31 cellular contexts compared by ENCODE assay signal in the genomic region with DNA sequence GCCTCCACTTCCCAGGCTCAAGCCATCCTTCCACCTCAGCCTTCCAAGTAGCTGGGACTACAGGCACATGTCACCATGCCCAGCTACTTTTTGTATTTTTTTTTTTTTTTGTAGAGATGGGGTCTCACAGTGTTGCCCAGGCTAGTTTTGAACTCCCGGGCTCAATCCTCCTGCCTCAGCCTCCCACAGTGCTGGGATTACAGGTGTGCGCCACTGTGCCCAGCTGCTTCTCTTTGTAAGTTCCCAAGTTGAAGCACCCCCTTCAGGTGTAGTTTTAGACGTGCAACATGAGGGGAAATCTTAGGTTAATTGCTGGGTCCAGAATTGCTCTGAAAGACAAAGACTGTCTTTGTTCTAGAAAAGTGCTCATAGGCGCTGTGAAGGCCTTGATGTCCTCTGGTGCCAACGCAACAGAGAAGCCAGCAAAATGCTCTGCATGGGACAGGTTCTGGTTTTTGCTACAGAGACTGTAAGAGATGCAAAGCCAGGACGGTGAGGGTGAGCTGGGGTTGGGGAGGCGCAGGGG. TPM values are rescaled to one million over a fixed set of nuclear protein-coding genes. Genes with fewer than 3 reads are reported as not detected.
DNase-seq lines count a peak whose midpoint lies in the region; ATAC-seq and TF ChIP-seq lines count a peak whose summit lies in the region.
"Had no signal": no experiment of that assay in that cellular context is flagged by ENCODE, and none has a peak within 500 bp of the region (broad histone marks: within the 10 kb centered on the region; RNA-seq: fewer than 3 reads in every experiment).

No MANE protein-coding gene starts in this region.

- H4K20me1 ChIP-seq in HCT116 (ENCODE audit: insufficient read depth) (no peaks in the 10 kb centered on the region), PC-3 (ENCODE audit: low read length) (no peaks in the 10 kb centered on the region), MM.1S (ENCODE audit: insufficient read depth, low read length) (no peaks in the 10 kb centered on the region)

- peak overlapping the region; percentile 45; the same call in 1 of the 2 replicates for H3K27ac ChIP-seq in HCT116 (ENCODE audit: low read depth, low read length)
- no peak overlapping the region for H3K27ac ChIP-seq in PC-3 (ENCODE audit: low read length)
- H3K27ac ChIP-seq in MM.1S (ENCODE audit: low read length): no peak overlapping the region
- H3K27ac ChIP-seq: C4-2B, cardiac muscle cell, coronary artery, esophagus muscularis mucosa, foreskin keratinocyte, Peyer's patch, suprapubic skin, upper lobe of right lung had no signal

- H3K9me3 Mint-ChIP-seq in stimulated activated effector memory CD8-positive, alpha-beta T cell treated with anti-CD3 and anti-CD28 coated beads, Interleukin-12 subunit alpha, Interleukin-12 subunit beta, amount 100 ng/mL, for 72 hours: no peaks in the 10 kb centered on the region
- no peaks in the 10 kb centered on the region for H3K9me3 Mint-ChIP-seq in glutamatergic neuron (ENCODE audit: unreplicated experiment)
- H3K9me3 Mint-ChIP-seq: activated naive CD4-positive, alpha-beta T cell treated with anti-CD3 and anti-CD28 coated beads for 36 hours; stimulated activated naive B cell treated with anti-CD40 and anti-IgM and Interleukin-4, amounts not matched to agents 10 μg/mL and 1 μg/mL and 100 μg/mL, for 72 hours; T-cell had no signal

- H3K36me3 Mint-ChIP-seq in stimulated activated effector memory CD8-positive, alpha-beta T cell treated with anti-CD3 and anti-CD28 coated beads, Interleukin-12 subunit alpha, Interleukin-12 subunit beta, amount 100 ng/mL, for 72 hours: peaks cover 13% of the 10 kb centered on the region
- no peaks in the 10 kb centered on the region for H3K36me3 Mint-ChIP-seq in glutamatergic neuron (ENCODE audit: unreplicated experiment)
- H3K36me3 Mint-ChIP-seq: stimulated activated naive B cell treated with anti-CD40 and anti-IgM and Interleukin-4, amounts not matched to agents 10 μg/mL and 1 μg/mL and 100 μg/mL, for 72 hours; T-cell had no signal

- H3K9me3 ChIP-seq in HCT116 (ENCODE audit: control insufficient read depth in 1 of 2, insufficient read depth in 1 of 2, low read depth in 1 of 2, low read length in 2 of 2): no peaks in the 10 kb centered on the region
- H3K9me3 ChIP-seq in PC-3 (ENCODE audit: low read length): no peaks in the 10 kb centered on the region
- no peaks in the 10 kb centered on the region for H3K9me3 ChIP-seq in MM.1S (replicated peaks; ENCODE audit: insufficient read depth, low read length)
- H3K9me3 ChIP-seq: esophagus muscularis mucosa, Peyer's patch, suprapubic skin, upper lobe of right lung had no signal

- BruUV-seq in HCT116 (replicated peaks; lab: Mats Ljungman, UMichigan) (no TSS peak), PC-3 (replicated peaks; lab: Mats Ljungman, UMichigan) (no TSS peak)

- H3K36me3 ChIP-seq in HCT116 (ENCODE audit: control insufficient read depth in 1 of 2, insufficient read depth in 2 of 2, low read length in 2 of 2) (no peaks in the 10 kb centered on the region), PC-3 (ENCODE audit: low read depth, low read length) (no peaks in the 10 kb centered on the region), MM.1S (replicated peaks; ENCODE audit: insufficient read depth, low read length) (no peaks in the 10 kb centered on the region)
- H3K36me3 ChIP-seq: cardiac muscle cell, esophagus muscularis mucosa, Peyer's patch, suprapubic skin, upper lobe of right lung had no signal

- H3K4me1 ChIP-seq in HCT116 (ENCODE audit: control insufficient read depth in 1 of 2, insufficient read depth in 2 of 2, low read length in 2 of 2): peaks cover 16 to 27% of the 10 kb centered on the region in 2 experiments
- peaks cover 14% of the 10 kb centered on the region for H3K4me1 ChIP-seq in PC-3 (ENCODE audit: insufficient read depth, low read length)
- H3K4me1 ChIP-seq in MM.1S (ENCODE audit: low read length): no peaks in the 10 kb centered on the region
- H3K4me1 ChIP-seq: esophagus muscularis mucosa, foreskin keratinocyte, Peyer's patch, suprapubic skin, upper lobe of right lung had no signal

- no peaks in the 10 kb centered on the region for H3K9me2 ChIP-seq in HCT116 (ENCODE audit: insufficient read depth)
- no peaks in the 10 kb centered on the region for H3K9me2 ChIP-seq in PC-3 (replicated peaks; ENCODE audit: low read length)
- H3K9me2 ChIP-seq in MM.1S (replicated peaks; ENCODE audit: insufficient read depth, low read length): no peaks in the 10 kb centered on the region

- TF ChIP-seq POLR2A in HCT116 (IDR thresholded peaks at IDR 0.05; ENCODE audit: borderline replicate concordance, extremely low read depth, insufficient read depth, insufficient read length): no peak

- no peak for DNase-seq in HCT116 (ENCODE audit: low read depth, low spot score)
- peak; percentile 11 for DNase-seq in PC-3
- no peak for DNase-seq in epithelial cell of proximal tubule (ENCODE audit: low read depth)
- no peak for DNase-seq in stimulated activated effector memory CD8-positive, alpha-beta T cell treated with anti-CD3 and anti-CD28 coated beads, Interleukin-12 subunit alpha, Interleukin-12 subunit beta, amount 100 ng/mL, for 72 hours (ENCODE audit: low spot score in 2 of 2)
- DNase-seq in MM.1S: no peak
- DNase-seq in NCI-H82 treated with DMSO at 0.1 percent for 48 hours (lab: John Stamatoyannopoulos, UW; ENCODE audit: unreplicated experiment): no peak
- DNase-seq in glutamatergic neuron: no peak
- DNase-seq: activated CD4-positive, alpha-beta T cell treated with anti-CD3 and anti-CD28 coated beads, Interleukin-2, amount 50 U/mL, for 4 hours; activated CD4-positive, CD25-positive, alpha-beta regulatory T cell; activated naive CD4-positive, alpha-beta T cell treated with anti-CD3 and anti-CD28 coated beads for 36 hours; amniotic stem cell; effector memory CD4-positive, alpha-beta T cell; foreskin keratinocyte; left cardiac atrium; mammary epithelial cell; NCI-H1436 treated with DMSO at 0.1 percent for 48 hours; NCI-H510A; NK-92 treated with Interleukin-12 subunit alpha and Interleukin-12 subunit beta, amount 100 ng/mL, for 24 hours; Peyer's patch; SIG-M5; stimulated activated CD4-positive, alpha-beta T cell treated with anti-CD3 and anti-CD28 coated beads, Interleukin-4, amount 100 ng/mL, for 4 hours; stimulated activated naive B cell treated with anti-CD40 and anti-IgM and Interleukin-4, amounts not matched to agents 10 μg/mL and 1 μg/mL and 100 μg/mL, for 72 hours; T-cell; upper lobe of right lung had no signal

- POLR2A ChIA-PET in HCT116 (lab: Charles Lee): no interaction called here
- POLR2A ChIA-PET in PC-3 (lab: Charles Lee; ENCODE audit: unreplicated experiment): no interaction called here

- TF ChIP-seq CTCF in HCT116 (IDR thresholded peaks at IDR 0.05 in 2 of 3, conservative IDR thresholded peaks at IDR 0.05 in 1 of 3; ENCODE audit: borderline replicate concordance in 1 of 3, insufficient read depth in 1 of 3, low read depth in 2 of 3, low read length in 2 of 3) (peak in 2 of 3 experiments; percentile 31 to 32; a peak in 3 of 6 replicates), PC-3 (conservative IDR thresholded peaks at IDR 0.05; ENCODE audit: low read depth, low read length) (peak; percentile 18; the same call in 1 of the 2 replicates), epithelial cell of proximal tubule (conservative IDR thresholded peaks at IDR 0.05; ENCODE audit: low read depth, low read length) (peak; percentile 17), MM.1S (IDR thresholded peaks at IDR 0.05; ENCODE audit: low read length) (no peak), glutamatergic neuron (IDR thresholded peaks at IDR 0.05; ENCODE audit: partially characterized antibody, unreplicated experiment) (no peak)

- CTCF ChIA-PET in HCT116 (lab: Charles Lee): interaction anchor here (0.5 to 1.7 kb wide), 5 partner anchors 12 to 239 kb away, joined by 3 read pairs; no protein-coding TSS in a partner anchor
- CTCF ChIA-PET in PC-3 (lab: Charles Lee): no interaction called here

- 0 out of 2 replicates have a peak, but pooled peaks have one; percentile 14 for TF ChIP-seq RAD21 in HCT116 (IDR thresholded peaks at IDR 0.05; ENCODE audit: low read depth)

- H2AFZ ChIP-seq in HCT116 (ENCODE audit: low read depth, low read length, poor library complexity, severe bottlenecking): no peak overlapping the region
- H2AFZ ChIP-seq in PC-3 (ENCODE audit: low read length): no peak overlapping the region
- H2AFZ ChIP-seq in MM.1S (ENCODE audit: low read length): no peak overlapping the region

- no peaks in the 10 kb centered on the region for H3K4me1 Mint-ChIP-seq in stimulated activated effector memory CD8-positive, alpha-beta T cell treated with anti-CD3 and anti-CD28 coated beads, Interleukin-12 subunit alpha, Interleukin-12 subunit beta, amount 100 ng/mL, for 72 hours
- peaks cover 30% of the 10 kb centered on the region for H3K4me1 Mint-ChIP-seq in glutamatergic neuron (ENCODE audit: low read depth, unreplicated experiment)

- H3K79me2 ChIP-seq in HCT116 (ENCODE audit: insufficient read depth, low read length) (no peaks in the 10 kb centered on the region), PC-3 (ENCODE audit: low read length) (no peaks in the 10 kb centered on the region), MM.1S (ENCODE audit: low read length) (no peaks in the 10 kb centered on the region)

- H3K4me3 Mint-ChIP-seq in stimulated activated effector memory CD8-positive, alpha-beta T cell treated with anti-CD3 and anti-CD28 coated beads, Interleukin-12 subunit alpha, Interleukin-12 subunit beta, amount 100 ng/mL, for 72 hours: no peak overlapping the region
- no peak overlapping the region for H3K4me3 Mint-ChIP-seq in glutamatergic neuron (ENCODE audit: unreplicated experiment)
- H3K4me3 Mint-ChIP-seq: activated naive CD4-positive, alpha-beta T cell treated with anti-CD3 and anti-CD28 coated beads for 36 hours; stimulated activated naive B cell treated with anti-CD40 and anti-IgM and Interleukin-4, amounts not matched to agents 10 μg/mL and 1 μg/mL and 100 μg/mL, for 72 hours; T-cell had no signal

- ATAC-seq in HCT116: peak; percentile 67
- ATAC-seq in PC-3: no peak; the same call in 1 of the 2 replicates
- ATAC-seq in stimulated activated effector memory CD8-positive, alpha-beta T cell treated with anti-CD3 and anti-CD28 coated beads, Interleukin-12 subunit alpha, Interleukin-12 subunit beta, amount 100 ng/mL, for 72 hours: no peak
- ATAC-seq: foreskin keratinocyte; left cardiac atrium; sciatic nerve; stimulated activated naive B cell treated with anti-CD40 and anti-IgM and Interleukin-4, amounts not matched to agents 10 μg/mL and 1 μg/mL and 100 μg/mL, for 72 hours; T-cell; upper lobe of right lung had no signal

- H3K9ac ChIP-seq in HCT116 (ENCODE audit: low read length) (no peak overlapping the region), PC-3 (ENCODE audit: low read length) (no peak overlapping the region), MM.1S (ENCODE audit: low read length) (no peak overlapping the region)

- H3K4me2 ChIP-seq in HCT116 (ENCODE audit: low read length) (peak overlapping the region; percentile 45), PC-3 (ENCODE audit: low read length) (no peak overlapping the region), MM.1S (ENCODE audit: low read depth, low read length) (no peak overlapping the region)

- no peaks in the 10 kb centered on the region for H3F3A ChIP-seq in PC-3 (ENCODE audit: low read length, unreplicated experiment)
- no peaks in the 10 kb centered on the region for H3F3A ChIP-seq in MM.1S (ENCODE audit: insufficient read depth, low read length)

- no peaks in the 10 kb centered on the region for H3K27me3 ChIP-seq in HCT116 (ENCODE audit: insufficient read depth, low read length)
- H3K27me3 ChIP-seq in PC-3 (ENCODE audit: low read length): no peaks in the 10 kb centered on the region
- no peaks in the 10 kb centered on the region for H3K27me3 ChIP-seq in MM.1S (replicated peaks; ENCODE audit: insufficient read depth, low read length)
- H3K27me3 ChIP-seq: cardiac muscle cell, esophagus muscularis mucosa, foreskin keratinocyte, Peyer's patch, suprapubic skin, upper lobe of right lung had no signal

- H3K4me3 ChIP-seq in HCT116 (replicated peaks in 1 of 2; ENCODE audit: low read depth in 1 of 2, low read length in 2 of 2) (no peak overlapping the region), PC-3 (ENCODE audit: low read length) (no peak overlapping the region), epithelial cell of proximal tubule (ENCODE audit: low read depth, low read length) (no peak overlapping the region), MM.1S (ENCODE audit: low read length) (no peak overlapping the region)
- H3K4me3 ChIP-seq: cardiac muscle cell, coronary artery, esophagus muscularis mucosa, Peyer's patch, suprapubic skin, upper lobe of right lung had no signal

- H3K27me3 Mint-ChIP-seq in glutamatergic neuron (ENCODE audit: unreplicated experiment): peaks cover 8% of the 10 kb centered on the region
- H3K27me3 Mint-ChIP-seq: progenitor cell of endocrine pancreas; stimulated activated naive B cell treated with anti-CD40 and anti-IgM and Interleukin-4, amounts not matched to agents 10 μg/mL and 1 μg/mL and 100 μg/mL, for 72 hours; T-cell had no signal

- RAD21 ChIA-PET in HCT116 (lab: Charles Lee; ENCODE audit: low non-redundant PET in 1 of 2, low total read pairs in 2 of 2, uncharacterized antibody in 2 of 2, unreplicated experiment in 2 of 2): no interaction called here

- H3K27ac Mint-ChIP-seq in stimulated activated effector memory CD8-positive, alpha-beta T cell treated with anti-CD3 and anti-CD28 coated beads, Interleukin-12 subunit alpha, Interleukin-12 subunit beta, amount 100 ng/mL, for 72 hours: peak overlapping the region; percentile 2
- H3K27ac Mint-ChIP-seq in glutamatergic neuron (ENCODE audit: unreplicated experiment): no peak overlapping the region
- H3K27ac Mint-ChIP-seq: activated naive CD4-positive, alpha-beta T cell treated with anti-CD3 and anti-CD28 coated beads for 36 hours; progenitor cell of endocrine pancreas; stimulated activated naive B cell treated with anti-CD40 and anti-IgM and Interleukin-4, amounts not matched to agents 10 μg/mL and 1 μg/mL and 100 μg/mL, for 72 hours; T-cell had no signal

- intact Hi-C loops in HCT116 (cut with micrococcal nuclease) (no loop called here), PC-3 (cut with micrococcal nuclease) (no loop called here)

RNA-seq across cellular contexts. Expression of a gene that starts 46.6 kb away (rescaled TPM):
- total RNA-seq in HCT116 (2021; ENCODE audit: unreplicated experiment) (330 TPM), PC-3 (2014; rRNA removed) (229 and 282 TPM in 2 replicates), epithelial cell of proximal tubule (214 and 244 TPM in 2 replicates), glutamatergic neuron (ENCODE audit: unreplicated experiment) (21.2 TPM)
- 205 and 236 TPM in 2 replicates for polyA plus RNA-seq in HCT116 (2012)

Comparison
In these comparisons a context has a peak if more than half of its experiments do, and no peak if none do; other contexts are left out.
1. CTCF ChIP-seq: peak in HCT116 (2 of 3), PC-3 (single experiment) and epithelial cell of proximal tubule (single experiment); none in MM.1S (single experiment) and glutamatergic neuron (single experiment).